8 cellular contexts compared by ENCODE assay signal in the genomic region with DNA sequence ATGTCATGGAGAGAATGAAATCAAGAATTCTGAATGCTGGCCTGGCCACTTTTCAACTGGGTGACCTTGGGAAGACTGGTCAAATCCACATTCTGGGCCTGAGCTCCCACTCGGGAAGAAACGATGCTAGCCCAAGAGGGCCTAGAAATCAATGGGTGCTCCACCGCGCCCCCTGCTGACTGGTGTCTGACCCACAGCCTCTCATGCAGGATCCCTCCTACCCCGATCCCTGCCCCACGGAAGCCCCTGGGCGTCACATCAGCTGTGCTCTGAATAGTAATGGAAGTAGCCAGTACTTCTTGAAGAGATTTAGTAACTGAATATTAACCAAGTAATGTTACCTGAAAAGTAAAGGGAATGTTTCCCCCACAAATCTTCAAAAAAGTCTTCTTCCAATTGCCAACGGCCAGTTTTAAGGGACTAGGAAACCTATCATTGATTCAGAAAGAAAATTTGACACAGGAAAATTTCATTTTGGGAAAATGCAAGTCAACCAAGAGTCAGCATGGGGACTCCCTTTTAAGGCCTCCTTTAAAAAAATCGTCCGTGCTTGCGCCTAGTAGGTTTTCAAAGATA. TPM values are rescaled to one million over a fixed set of nuclear protein-coding genes. Genes with fewer than 3 reads are reported as not detected.
A peak's percentile ranks its signal among the peaks of the same experiment; 100 is the strongest.
DNase-seq lines count a peak whose midpoint lies in the region; ATAC-seq and TF ChIP-seq lines count a peak whose summit lies in the region.

No MANE protein-coding gene starts in this region.

- H3K9me3 ChIP-seq in OCI-LY3 (ENCODE audit: insufficient read depth, low read length): no peaks in the 10 kb centered on the region
- H3K9me3 ChIP-seq in fibroblast of lung (ENCODE audit: control insufficient read depth, insufficient read depth, low read depth, low read length): no peaks in the 10 kb centered on the region
- H3K9me3 ChIP-seq in T-helper 17 cell (ENCODE audit: control insufficient read depth, low read length, poor library complexity, severe bottlenecking): no peaks in the 10 kb centered on the region

- peak in 2 of 3 donors; percentile 19 to 35 for DNase-seq in stimulated activated CD4-positive, alpha-beta T cell treated with anti-CD3 and anti-CD28 coated beads, Interleukin-12 subunit alpha, Interleukin-12 subunit beta, amount 100 ng/mL, for 48 hours (ENCODE audit: low read depth in 2 of 3, low spot score in 1 of 3)
- no peak for DNase-seq in stimulated activated CD4-positive, alpha-beta T cell treated with anti-CD3 and anti-CD28 coated beads, Interleukin-12 subunit alpha, Interleukin-12 subunit beta, amount 100 ng/mL, for 4 hours
- no peak for DNase-seq in fibroblast of lung (ENCODE audit: low read depth in 2 of 2)
- DNase-seq in epidermal melanocyte (ENCODE audit: insufficient read length, low spot score): no peak
- no peak for DNase-seq in T-helper 17 cell
- DNase-seq in DMS114 treated with DMSO at 0.1 percent for 48 hours (lab: John Stamatoyannopoulos, UW; ENCODE audit: unreplicated experiment): no peak

- no peaks in the 10 kb centered on the region for H3K27me3 ChIP-seq in OCI-LY3 (ENCODE audit: low read depth, low read length)
- no peaks in the 10 kb centered on the region for H3K27me3 ChIP-seq in fibroblast of lung (ENCODE audit: control insufficient read depth, insufficient read depth, low read length)

- H3K4me3 Mint-ChIP-seq in T-helper 17 cell: no peak overlapping the region

- H3K27ac ChIP-seq in OCI-LY3 (ENCODE audit: low read length): no peak overlapping the region
- H3K27ac ChIP-seq in fibroblast of lung (ENCODE audit: insufficient read depth, low read length): no peak overlapping the region

- no peaks in the 10 kb centered on the region for H3K4me1 Mint-ChIP-seq in T-helper 17 cell

- no peaks in the 10 kb centered on the region for H3K27me3 Mint-ChIP-seq in T-helper 17 cell

- no peak overlapping the region for H2AFZ ChIP-seq in OCI-LY3 (ENCODE audit: low read depth, low read length)
- no peak overlapping the region for H2AFZ ChIP-seq in fibroblast of lung (ENCODE audit: low read length)

- H3K36me3 ChIP-seq in OCI-LY3 (replicated peaks; ENCODE audit: low read depth, low read length): peaks cover 12% of the 10 kb centered on the region
- H3K36me3 ChIP-seq in fibroblast of lung (ENCODE audit: control insufficient read depth, insufficient read depth, low read length): no peaks in the 10 kb centered on the region

- H3K4me2 ChIP-seq in OCI-LY3 (ENCODE audit: low read length): no peak overlapping the region
- H3K4me2 ChIP-seq in fibroblast of lung (ENCODE audit: extremely low read depth, insufficient read depth, low read length): no peak overlapping the region

- no peak overlapping the region for H3K9ac ChIP-seq in OCI-LY3 (ENCODE audit: low read length)
- H3K9ac ChIP-seq in fibroblast of lung (ENCODE audit: insufficient read depth, low read length): no peak overlapping the region

- TF ChIP-seq CTCF in OCI-LY3 (IDR thresholded peaks at IDR 0.05; ENCODE audit: low read depth, low read length): peak; percentile 55
- TF ChIP-seq CTCF in fibroblast of lung (conservative IDR thresholded peaks at IDR 0.05 in 1 of 2, IDR thresholded peaks at IDR 0.05 in 1 of 2; ENCODE audit: low read depth in 1 of 2, low read length in 2 of 2): peak; percentile 35 to 53

- H3K4me3 ChIP-seq in OCI-LY3 (ENCODE audit: low read length) (no peak overlapping the region), fibroblast of lung (replicated peaks in 1 of 4; ENCODE audit: control extremely low read depth in 1 of 4, insufficient read depth in 1 of 4, low read depth in 3 of 4, low read length in 4 of 4) (no peak overlapping the region)

- H3K36me3 Mint-ChIP-seq in T-helper 17 cell (ENCODE audit: low read depth): no peaks in the 10 kb centered on the region

- no peaks in the 10 kb centered on the region for H3K4me1 ChIP-seq in OCI-LY3 (ENCODE audit: low read length)
- H3K4me1 ChIP-seq in fibroblast of lung (ENCODE audit: control insufficient read depth, extremely low read depth, insufficient read depth, low read length): peaks cover 2% of the 10 kb centered on the region

- ATAC-seq in T-helper 17 cell (no peak), HG02763 (IDR thresholded peaks at IDR 0.05; ENCODE audit: unreplicated experiment) (no peak)

- no peaks in the 10 kb centered on the region for H4K20me1 ChIP-seq in OCI-LY3 (ENCODE audit: insufficient read depth, low read length)
- H4K20me1 ChIP-seq in fibroblast of lung (ENCODE audit: control insufficient read depth, extremely low read depth, insufficient read depth, low read length): no peaks in the 10 kb centered on the region

- H3K79me2 ChIP-seq in OCI-LY3 (ENCODE audit: low read length) (no peaks in the 10 kb centered on the region), fibroblast of lung (ENCODE audit: control insufficient read depth, insufficient read depth, low read length) (no peaks in the 10 kb centered on the region)

- no peak overlapping the region for H3K27ac Mint-ChIP-seq in T-helper 17 cell

RNA-seq across cellular contexts. Expression of gene CRB2, which starts 43.9 kb away (rescaled TPM):
- total RNA-seq in fibroblast of lung (under 0.01 TPM in 1 of 2 replicates, not detected in the other), T-helper 17 cell (not detected)
- polyA plus RNA-seq in fibroblast of lung: not detected in 2 replicates
- not detected in 2 replicates for polyA plus RNA-seq in fibroblast of lung (2012)
- polyA minus RNA-seq in fibroblast of lung (ENCODE audit: low replicate concordance): 0.56 TPM in 1 of 2 replicates, not detected in the other

Comparison
In these comparisons a context has a peak if more than half of its experiments do, and no peak if none do; other contexts are left out.
1. DNase-seq: peak in stimulated activated CD4-positive, alpha-beta T cell treated with anti-CD3 and anti-CD28 coated beads, Interleukin-12 subunit alpha, Interleukin-12 subunit beta, amount 100 ng/mL, for 48 hours (2 of 3); none in stimulated activated CD4-positive, alpha-beta T cell treated with anti-CD3 and anti-CD28 coated beads, Interleukin-12 subunit alpha, Interleukin-12 subunit beta, amount 100 ng/mL, for 4 hours (single experiment), fibroblast of lung (0 of 2), epidermal melanocyte (single experiment), T-helper 17 cell (0 of 3) and DMS114 treated with DMSO at 0.1 percent for 48 hours (single experiment).